Comparison of ENCODE assay signal across 9 cellular contexts in genomic region chrX:110317079-110317819, GRCh38. TPM values are rescaled to one million over a fixed set of nuclear protein-coding genes. Genes with fewer than 3 reads are reported as not detected.
DNase-seq lines count a peak whose midpoint lies in the region; ATAC-seq and TF ChIP-seq lines count a peak whose summit lies in the region.
"Had no signal": no experiment of that assay in that cellular context is flagged by ENCODE, and none has a peak within 500 bp of the region (broad histone marks: within the 10 kb centered on the region; RNA-seq: fewer than 3 reads in every experiment).

No MANE protein-coding gene starts in this region.

- CTCF ChIA-PET in CD4-positive, alpha-beta memory T cell (lab: Charles Lee; ENCODE audit: partially characterized antibody) = interaction anchor here (1.2 to 2.8 kb wide), 8 partner anchors 12 to 171 kb away, joined by 3 to 12 read pairs (median 5); no protein-coding TSS in a partner anchor

- no peaks in the 10 kb centered on the region for H3K27me3 Mint-ChIP-seq in CD4-positive, alpha-beta memory T cell
- H3K27me3 Mint-ChIP-seq in effector memory CD8-positive, alpha-beta T cell = no peaks in the 10 kb centered on the region

- peaks cover 37% of the 10 kb centered on the region for H3K4me1 ChIP-seq in CD4-positive, alpha-beta memory T cell (ENCODE audit: insufficient read depth, low read length)
- no peaks in the 10 kb centered on the region for H3K4me1 ChIP-seq in mucosa of descending colon (ENCODE audit: low read depth)

- H3K9me3 Mint-ChIP-seq in CD4-positive, alpha-beta memory T cell = no peaks in the 10 kb centered on the region
- no peaks in the 10 kb centered on the region for H3K9me3 Mint-ChIP-seq in effector memory CD8-positive, alpha-beta T cell

- peak; percentile 23 for ATAC-seq in GM19467 (IDR thresholded peaks at IDR 0.05; ENCODE audit: unreplicated experiment)
- ATAC-seq in effector memory CD8-positive, alpha-beta T cell (replicated peaks) = peak; percentile 18
- peak; percentile 43 for ATAC-seq in mucosa of descending colon

- peak overlapping the region; percentile 89 to 98 (median 96) for H3K4me3 Mint-ChIP-seq in CD4-positive, alpha-beta memory T cell
- peak overlapping the region; percentile 89 to 91 for H3K4me3 Mint-ChIP-seq in effector memory CD8-positive, alpha-beta T cell

- no peak for TF ChIP-seq CTCF in mucosa of descending colon (IDR thresholded peaks at IDR 0.05)

- H3K4me3 ChIP-seq in CD4-positive, alpha-beta memory T cell (ENCODE audit: low read length in 2 of 2) = peak overlapping the region; percentile 44 to 75
- peak overlapping the region; percentile 67 for H3K4me3 ChIP-seq in mucosa of descending colon

- DNase-seq in CD4-positive, alpha-beta memory T cell = peak in 3 of 5 donors; percentile 24 to 52 (median 27)
- DNase-seq in HUDEP-2 (lab: John Stamatoyannopoulos, UW; ENCODE audit: unreplicated experiment in 76 of 76) (peak in 41 of 76 experiments; percentile 1 to 50 (median 20)), mucosa of descending colon (peak; percentile 19 to 60 (median 54)), COLO829 (ENCODE audit: low spot score) (no peak)
- DNase-seq in activated CD4-positive, alpha-beta T cell treated with anti-CD3 and anti-CD28 coated beads, Interleukin-2, amount 50 U/mL, for 24 hours (ENCODE audit: low read depth in 1 of 2, low spot score in 1 of 2) = peak; percentile 5 to 11
- DNase-seq in effector memory CD8-positive, alpha-beta T cell = peak in 1 of 3 experiments; percentile 10
- DNase-seq in stimulated activated naive CD4-positive, alpha-beta T cell treated with Interleukin-2 at 50 U/mL for 16 hours (lab: John Stamatoyannopoulos, UW) = peak; percentile 28

- POLR2A ChIA-PET in CD4-positive, alpha-beta memory T cell (lab: Charles Lee; ENCODE audit: partially characterized antibody) = interaction anchor here (0.7 to 5.4 kb wide), 25 partner anchors 10 to 585 kb away, joined by 3 to 76 read pairs (median 4); partner anchors contain the start of gene ACSL4

- peak overlapping the region; percentile 68 for H3K27ac ChIP-seq in CD4-positive, alpha-beta memory T cell (ENCODE audit: low read depth, low read length)

- no peaks in the 10 kb centered on the region for H3K9me3 ChIP-seq in CD4-positive, alpha-beta memory T cell (ENCODE audit: control insufficient read depth in 1 of 2, low read length in 2 of 2)
- H3K9me3 ChIP-seq in mucosa of descending colon = no peaks in the 10 kb centered on the region

- intact Hi-C loops in CD4-positive, alpha-beta memory T cell (cut with micrococcal nuclease) = loop anchor here (5.0 to 10.0 kb wide), 5 partner anchors 50 to 780 kb away; partner anchors contain the start of genes NXT2 and TMEM164
- intact Hi-C loops in mucosa of descending colon (cut with DNase I, micrococcal nuclease) = no loop called here

- no peaks in the 10 kb centered on the region for H3K27me3 ChIP-seq in CD4-positive, alpha-beta memory T cell (ENCODE audit: insufficient read depth, low read length)

- peaks cover 22 to 51% (median 29%) of the 10 kb centered on the region in 4 donors for H3K4me1 Mint-ChIP-seq in CD4-positive, alpha-beta memory T cell
- peaks cover 8 to 21% of the 10 kb centered on the region in 2 donors for H3K4me1 Mint-ChIP-seq in effector memory CD8-positive, alpha-beta T cell (ENCODE audit: low read depth in 2 of 2)

- peaks cover 3 to 13% of the 10 kb centered on the region in 2 donors for H3K36me3 Mint-ChIP-seq in CD4-positive, alpha-beta memory T cell
- H3K36me3 Mint-ChIP-seq in effector memory CD8-positive, alpha-beta T cell (ENCODE audit: insufficient read depth) = peaks cover 9% of the 10 kb centered on the region

- H3K36me3 ChIP-seq in CD4-positive, alpha-beta memory T cell (ENCODE audit: insufficient read depth, low read length) = no peaks in the 10 kb centered on the region
- H3K36me3 ChIP-seq in mucosa of descending colon (ENCODE audit: low read depth) = no peaks in the 10 kb centered on the region

- peak overlapping the region; percentile 71 to 95 (median 93) for H3K27ac Mint-ChIP-seq in CD4-positive, alpha-beta memory T cell
- peak overlapping the region; percentile 91 to 96 for H3K27ac Mint-ChIP-seq in effector memory CD8-positive, alpha-beta T cell

RNA-seq across cellular contexts. Expression of gene AMMECR1, which starts 0.6 kb away (rescaled TPM):
- 10 to 100 TPM; 16.4 to 21.7 TPM for total RNA-seq in CD4-positive, alpha-beta memory T cell
- 10 to 100 TPM; 15.4 to 17.1 TPM for polyA plus RNA-seq in CD4-positive, alpha-beta memory T cell
- 10 to 100 TPM in 1 of 3 donors, 1 to 10 TPM in 2; 4.1 to 10.7 (median 8.2) TPM for total RNA-seq in mucosa of descending colon

RNA-seq across cellular contexts. Expression of gene RTL9, which starts 41.4 kb away (rescaled TPM):
- not detected for total RNA-seq in CD4-positive, alpha-beta memory T cell
- polyA plus RNA-seq in CD4-positive, alpha-beta memory T cell = not detected
- under 1 TPM in 1 of 3 donors, not detected in 2; 0.06 TPM for total RNA-seq in mucosa of descending colon
- total RNA-seq: T-helper 1 cell treated with Interleukin-12 subunit alpha and Interleukin-12 subunit beta and Interleukin-4 antibody, amounts not matched to agents 30 ng/mL and 1 ng/mL, for 36 hours had no signal
